ENCODE assay signal across 8 cellular contexts in genomic region chr12:24960222-24960855, GRCh38. TPM values are rescaled to one million over a fixed set of nuclear protein-coding genes. Genes with fewer than 3 reads are reported as not detected.
A peak's percentile ranks its signal among the peaks of the same experiment; 100 is the strongest.
DNase-seq lines count a peak whose midpoint lies in the region; ATAC-seq and TF ChIP-seq lines count a peak whose summit lies in the region.

No MANE protein-coding gene starts in this region.

- 35% methylated on average over 2 of the region's 2 CpGs for WGBS in hepatocyte (ENCODE audit: low lambda C conversion rate, missing lambda C conversion rate)

- H3K4me3 ChIP-seq in hepatocyte, result no peak overlapping the region

- ATAC-seq in activated T-cell treated with anti-CD3 and anti-CD28 coated beads, Interleukin-2, amount 50 U/mL, for 72 hours (replicated peaks in 1 of 2), result peak; percentile 82 to 89

- no peaks in the 10 kb centered on the region for H3K9me3 ChIP-seq in hepatocyte (ENCODE audit: low read depth)

- H3K27ac Mint-ChIP-seq in HFFc6, result no peak overlapping the region
- no peak overlapping the region for H3K27ac Mint-ChIP-seq in activated T-cell treated with anti-CD3 and anti-CD28 coated beads, Interleukin-2, amount 50 U/mL, for 72 hours

- H3K27ac ChIP-seq in hepatocyte, result no peak overlapping the region

- TF ChIP-seq CTCF in HFFc6 (IDR thresholded peaks at IDR 0.05) (peak; percentile 84), hepatocyte (IDR thresholded peaks at IDR 0.05; ENCODE audit: poor library complexity) (peak; percentile 53)

- no peaks in the 10 kb centered on the region for H3K9me2 ChIP-seq in hepatocyte (replicated peaks; ENCODE audit: insufficient read depth)

- H3K4me1 ChIP-seq in hepatocyte (ENCODE audit: insufficient read depth), result no peaks in the 10 kb centered on the region

- no peaks in the 10 kb centered on the region for H3K4me1 Mint-ChIP-seq in HFFc6 (ENCODE audit: low read depth)
- H3K4me1 Mint-ChIP-seq in activated T-cell treated with anti-CD3 and anti-CD28 coated beads, Interleukin-2, amount 50 U/mL, for 72 hours (ENCODE audit: low read depth), result peaks cover 40% of the 10 kb centered on the region

- H4K20me1 ChIP-seq in hepatocyte (ENCODE audit: insufficient read depth, poor library complexity, severe bottlenecking), result no peaks in the 10 kb centered on the region

- no peak overlapping the region for H2AFZ ChIP-seq in hepatocyte

- peaks cover 2% of the 10 kb centered on the region for H3K27me3 Mint-ChIP-seq in HFFc6 (ENCODE audit: insufficient read depth)
- peaks cover 16% of the 10 kb centered on the region for H3K27me3 Mint-ChIP-seq in activated T-cell treated with anti-CD3 and anti-CD28 coated beads, Interleukin-2, amount 50 U/mL, for 72 hours (ENCODE audit: low read depth)

- no peaks in the 10 kb centered on the region for H3K36me3 ChIP-seq in hepatocyte (replicated peaks; ENCODE audit: insufficient read depth, low read depth)

- peak; percentile 75 for DNase-seq in activated CD8-positive, alpha-beta memory T cell treated with anti-CD3 and anti-CD28 coated beads for 24 hours
- DNase-seq in activated CD8-positive, alpha-beta memory T cell treated with anti-CD3 and anti-CD28 coated beads, Interleukin-2, amount 50 U/mL, for 4 hours, result no peak
- peak; percentile 50 for DNase-seq in HFFc6
- DNase-seq in NAMALWA (ENCODE audit: low spot score), result peak; percentile 86
- DNase-seq in activated T-cell treated with anti-CD3 and anti-CD28 coated beads, Interleukin-2, amount 50 U/mL, for 72 hours, result peak; percentile 65 to 66
- peak; percentile 50 for DNase-seq in hepatocyte (ENCODE audit: low spot score)
- peak; percentile 14 to 55 for DNase-seq in stimulated activated CD8-positive, alpha-beta memory T cell treated with anti-CD3 and anti-CD28 coated beads, Interleukin-7, amount 100 ng/mL, for 48 hours (ENCODE audit: extremely low read depth in 1 of 2, low read depth in 1 of 2)
- no peak for DNase-seq in NCI-H128 (lab: John Stamatoyannopoulos, UW; ENCODE audit: unreplicated experiment)

- peaks cover 5% of the 10 kb centered on the region; the same call in 1 of the 2 replicates for H3K36me3 Mint-ChIP-seq in HFFc6 (ENCODE audit: low read depth)
- peaks cover 0 to 11% of the 10 kb centered on the region in 2 donors for H3K36me3 Mint-ChIP-seq in activated T-cell treated with anti-CD3 and anti-CD28 coated beads, Interleukin-2, amount 50 U/mL, for 72 hours (ENCODE audit: insufficient read depth in 2 of 2)

- H3K27me3 ChIP-seq in hepatocyte, result no peaks in the 10 kb centered on the region

- no peak overlapping the region for H3K4me2 ChIP-seq in hepatocyte

- peaks cover 16% of the 10 kb centered on the region; the same call in 1 of the 2 replicates for H3K9me3 Mint-ChIP-seq in HFFc6
- H3K9me3 Mint-ChIP-seq in activated T-cell treated with anti-CD3 and anti-CD28 coated beads, Interleukin-2, amount 50 U/mL, for 72 hours, result peaks cover 4 to 9% of the 10 kb centered on the region in 2 donors

- H3K4me3 Mint-ChIP-seq in HFFc6, result no peak overlapping the region
- peak overlapping the region; percentile 14 to 51 for H3K4me3 Mint-ChIP-seq in activated T-cell treated with anti-CD3 and anti-CD28 coated beads, Interleukin-2, amount 50 U/mL, for 72 hours

- no peaks in the 10 kb centered on the region for H3K79me2 ChIP-seq in hepatocyte

RNA-seq across cellular contexts. Expression of gene BCAT1, which starts 11.4 kb away (rescaled TPM):
- 100 to 1,000 TPM; 156 to 180 (median 173) TPM for total RNA-seq in HFFc6 (2021; fragmentation: NEBNext Ultra II Directional; extraction: Animal tissue kit (Norgen Biotek cat#: 25700))
- 10 to 100 TPM; 53.4 to 71.1 TPM for total RNA-seq in activated T-cell treated with anti-CD3 and anti-CD28 coated beads, Interleukin-2, amount 50 U/mL, for 72 hours
- 72.8 and 87.1 TPM in 2 replicates for total RNA-seq in hepatocyte
- polyA plus RNA-seq in hepatocyte, result 38.8 and 46.4 TPM in 2 replicates

Comparison
In these comparisons a context has a peak if more than half of its experiments do, and no peak if none do; other contexts are left out.
1. DNase-seq: peak in activated CD8-positive, alpha-beta memory T cell treated with anti-CD3 and anti-CD28 coated beads for 24 hours (single experiment), HFFc6 (single experiment), NAMALWA (single experiment), activated T-cell treated with anti-CD3 and anti-CD28 coated beads, Interleukin-2, amount 50 U/mL, for 72 hours (2 of 2), hepatocyte (single experiment) and stimulated activated CD8-positive, alpha-beta memory T cell treated with anti-CD3 and anti-CD28 coated beads, Interleukin-7, amount 100 ng/mL, for 48 hours (2 of 2); none in activated CD8-positive, alpha-beta memory T cell treated with anti-CD3 and anti-CD28 coated beads, Interleukin-2, amount 50 U/mL, for 4 hours (single experiment) and NCI-H128 (single experiment).